Comparison of ENCODE assay signal across 8 cellular contexts in the genomic region with DNA sequence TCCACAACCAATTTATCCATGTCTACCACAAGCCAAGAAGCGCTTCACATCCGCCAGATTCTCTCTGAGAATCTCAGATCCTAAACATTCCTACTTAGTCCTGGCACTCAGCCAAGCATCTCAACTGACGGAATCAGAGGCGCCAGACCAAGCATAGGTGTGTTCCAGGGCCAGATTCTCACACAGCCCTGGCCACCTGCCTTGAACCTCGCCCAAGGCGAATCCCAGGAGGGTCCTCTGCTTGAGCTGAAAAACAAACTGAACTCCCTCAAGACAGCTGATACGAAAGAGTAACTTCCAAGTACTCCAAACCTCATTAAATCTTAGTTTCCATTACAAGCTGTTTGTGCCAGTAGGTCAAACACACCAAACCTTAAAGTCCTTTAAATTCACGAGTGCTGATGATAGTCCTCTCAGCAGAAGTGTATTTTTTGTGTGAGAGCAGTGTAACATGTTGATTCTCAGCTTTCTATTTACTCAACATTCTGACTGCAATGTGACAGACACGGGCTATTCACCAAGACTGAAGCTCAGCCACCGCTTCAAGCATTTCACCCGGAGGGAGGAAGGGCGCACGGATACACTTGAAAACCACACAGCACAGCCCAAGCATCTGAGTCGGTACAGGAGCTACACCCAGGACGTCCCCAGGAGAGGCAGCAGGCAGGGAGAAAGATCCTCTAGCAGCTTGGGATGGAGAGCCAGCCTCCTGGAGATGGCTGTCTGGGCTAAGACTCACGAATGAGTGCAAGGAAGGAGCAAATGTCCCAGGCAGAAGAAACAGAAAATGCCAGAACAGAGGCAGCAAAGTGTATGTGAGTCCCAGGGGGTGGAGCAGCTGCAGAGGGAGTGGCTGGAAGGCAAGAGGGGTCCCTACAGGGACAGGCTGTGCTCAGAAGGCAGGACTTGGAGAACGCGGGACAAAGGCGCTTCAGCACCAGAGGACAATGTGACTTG. TPM values are rescaled to one million over a fixed set of nuclear protein-coding genes. Genes with fewer than 3 reads are reported as not detected.
A peak's percentile ranks its signal among the peaks of the same experiment; 100 is the strongest.
DNase-seq lines count a peak whose midpoint lies in the region; ATAC-seq and TF ChIP-seq lines count a peak whose summit lies in the region.

No MANE protein-coding gene starts in this region.

- H3K27ac ChIP-seq in KMS-11 (no peak overlapping the region), colonic mucosa (no peak overlapping the region), mucosa of rectum (ENCODE audit: low read depth in 2 of 2, low read length in 2 of 2) (peak overlapping the region in 1 of 2 donors; percentile 10)

- H3K4me1 ChIP-seq in KMS-11 (ENCODE audit: low read depth, poor library complexity, severe bottlenecking): peaks cover 60% of the 10 kb centered on the region
- no peaks in the 10 kb centered on the region for H3K4me1 ChIP-seq in colonic mucosa
- H3K4me1 ChIP-seq in mucosa of rectum (ENCODE audit: control insufficient read depth in 2 of 2, insufficient read depth in 2 of 2, low read length in 2 of 2): peaks cover 0 to 17% of the 10 kb centered on the region in 2 donors

- intact Hi-C loops in colonic mucosa (cut with DNase I): no loop called here
- intact Hi-C loops in natural killer cell (cut with micrococcal nuclease): no loop called here

- no peaks in the 10 kb centered on the region for H3K9me3 Mint-ChIP-seq in natural killer cell

- H3K36me3 ChIP-seq in KMS-11 (ENCODE audit: insufficient read depth) (no peaks in the 10 kb centered on the region), colonic mucosa (no peaks in the 10 kb centered on the region), mucosa of rectum (ENCODE audit: control insufficient read depth in 2 of 2, insufficient read depth in 2 of 2, low read length in 2 of 2) (no peaks in the 10 kb centered on the region)

- peaks cover 81% of the 10 kb centered on the region for H3K79me2 ChIP-seq in KMS-11 (ENCODE audit: insufficient read depth, low read depth)

- no peak for TF ChIP-seq CTCF in KMS-11 (conservative IDR thresholded peaks at IDR 0.05; ENCODE audit: low read depth, low read length)
- no peak for TF ChIP-seq CTCF in colonic mucosa (IDR thresholded peaks at IDR 0.05)
- no peak for TF ChIP-seq CTCF in natural killer cell (IDR thresholded peaks at IDR 0.05)

- no peak overlapping the region for H3K27ac Mint-ChIP-seq in natural killer cell

- DNase-seq in NCI-H82 (lab: John Stamatoyannopoulos, UW) (peak; percentile 27), NCI-H82 treated with DMSO at 0.1 percent for 48 hours (lab: John Stamatoyannopoulos, UW; ENCODE audit: unreplicated experiment) (no peak), colonic mucosa (peak; percentile 38), natural killer cell (no peak), HUDEP-2 (lab: John Stamatoyannopoulos, UW; ENCODE audit: unreplicated experiment in 76 of 76) (no peak)
- no peak for DNase-seq in stimulated activated CD4-positive, alpha-beta T cell treated with anti-CD3 and anti-CD28 coated beads, Interleukin-2, amount 100 ng/mL, for 48 hours

- H2AFZ ChIP-seq in KMS-11 (ENCODE audit: low read depth): no peak overlapping the region

- H3K9ac ChIP-seq in KMS-11 (no peak overlapping the region), colonic mucosa (ENCODE audit: low read depth in 2 of 2, low read length in 2 of 2) (no peak overlapping the region), mucosa of rectum (ENCODE audit: low read depth in 1 of 2, low read length in 2 of 2) (no peak overlapping the region)

- peaks cover 9% of the 10 kb centered on the region for H4K20me1 ChIP-seq in KMS-11 (ENCODE audit: insufficient read depth)

- no peak for ATAC-seq in natural killer cell

- H3K27me3 ChIP-seq in KMS-11 (ENCODE audit: insufficient read depth, low read depth) (no peaks in the 10 kb centered on the region), colonic mucosa (no peaks in the 10 kb centered on the region), mucosa of rectum (ENCODE audit: control insufficient read depth in 2 of 2, insufficient read depth in 2 of 2, low read length in 2 of 2) (no peaks in the 10 kb centered on the region)

- peaks cover 42 to 57% of the 10 kb centered on the region in 2 donors for H3K27me3 Mint-ChIP-seq in natural killer cell (ENCODE audit: low read depth in 2 of 2)

- H3K4me1 Mint-ChIP-seq in natural killer cell: peaks cover 4 to 5% of the 10 kb centered on the region in 2 donors

- H3K9me3 ChIP-seq in colonic mucosa (no peaks in the 10 kb centered on the region), mucosa of rectum (ENCODE audit: control insufficient read depth in 2 of 2, low read length in 2 of 2) (no peaks in the 10 kb centered on the region)

- no peak overlapping the region for H3K4me3 Mint-ChIP-seq in natural killer cell

- peak overlapping the region; percentile 42 for H3K4me2 ChIP-seq in KMS-11

- no peak overlapping the region for H3K4me3 ChIP-seq in KMS-11 (IDR thresholded peaks at IDR 0.05; ENCODE audit: insufficient read depth, low read depth, low read length)
- H3K4me3 ChIP-seq in colonic mucosa: no peak overlapping the region
- peak overlapping the region; percentile 13 to 42 for H3K4me3 ChIP-seq in mucosa of rectum (ENCODE audit: low read length in 2 of 2)

- no peaks in the 10 kb centered on the region for H3K36me3 Mint-ChIP-seq in natural killer cell

RNA-seq across cellular contexts. Expression of gene PARD3, which starts 6.0 kb away (rescaled TPM):
- total RNA-seq in colonic mucosa (10 to 100 TPM; 41.7 to 48.8 TPM), natural killer cell (under 1 TPM; 0.14 to 0.49 (median 0.38) TPM)

Comparison
In these comparisons a context has a peak if more than half of its experiments do, and no peak if none do; other contexts are left out.
1. DNase-seq: peak in NCI-H82 (single experiment) and colonic mucosa (single experiment); none in NCI-H82 treated with DMSO at 0.1 percent for 48 hours (single experiment), natural killer cell (single experiment), stimulated activated CD4-positive, alpha-beta T cell treated with anti-CD3 and anti-CD28 coated beads, Interleukin-2, amount 100 ng/mL, for 48 hours (0 of 2) and HUDEP-2 (0 of 76).
2. H3K4me3 ChIP-seq: peak in mucosa of rectum (2 of 2); none in KMS-11 (single experiment) and colonic mucosa (single experiment).
3. RNA of gene PARD3, which starts 6.0 kb away (total RNA-seq): 41.7 to 48.8 TPM in colonic mucosa; 0.14 to 0.49 TPM in natural killer cell; every median in the first group is over 10 times any median in the second.